ENCODE assay signal across 8 cellular contexts in genomic region chr16:56606071-56606687, GRCh38. TPM values are rescaled to one million over a fixed set of nuclear protein-coding genes. Genes with fewer than 3 reads are reported as not detected.
DNase-seq lines count a peak whose midpoint lies in the region; ATAC-seq lines count a peak whose summit lies in the region.
"Had no signal": no experiment of that assay in that cellular context is flagged by ENCODE, and none has a peak within 500 bp of the region (broad histone marks: within the 10 kb centered on the region; RNA-seq: fewer than 3 reads in every experiment).

No MANE protein-coding gene starts in this region.

- peaks cover 42% of the 10 kb centered on the region for H3K4me1 Mint-ChIP-seq in activated naive CD8-positive, alpha-beta T cell treated with anti-CD3 and anti-CD28 coated beads for 36 hours

- peaks cover 27 to 56% (median 47%) of the 10 kb centered on the region in 5 donors for H3K4me1 ChIP-seq in subcutaneous abdominal adipose tissue (ENCODE audit: control insufficient read depth in 5 of 5, insufficient read depth in 5 of 5, low read length in 5 of 5)

- H3K4me3 ChIP-seq in subcutaneous abdominal adipose tissue (ENCODE audit: low read depth in 1 of 5, low read length in 5 of 5): peak overlapping the region in 1 of 5 donors; percentile 30

- H3K27me3 Mint-ChIP-seq in activated naive CD8-positive, alpha-beta T cell treated with anti-CD3 and anti-CD28 coated beads for 36 hours: no peaks in the 10 kb centered on the region

- peaks cover 0 to 3% (median 0%) of the 10 kb centered on the region in 5 donors for H3K27me3 ChIP-seq in subcutaneous abdominal adipose tissue (ENCODE audit: control insufficient read depth in 5 of 5, insufficient read depth in 4 of 5, low read length in 5 of 5)

- no peak overlapping the region for H3K4me3 Mint-ChIP-seq in activated naive CD8-positive, alpha-beta T cell treated with anti-CD3 and anti-CD28 coated beads for 36 hours

- ATAC-seq in GM21381 (IDR thresholded peaks at IDR 0.05; ENCODE audit: unreplicated experiment): no peak

- no peaks in the 10 kb centered on the region for H3K9me3 Mint-ChIP-seq in activated naive CD8-positive, alpha-beta T cell treated with anti-CD3 and anti-CD28 coated beads for 36 hours

- intact Hi-C loops in posterior cingulate gyrus (cut with DNase I): loop anchor here (10.0 kb wide), 1 partner anchor 161 kb away; no protein-coding TSS in a partner anchor

- H3K36me3 ChIP-seq in subcutaneous abdominal adipose tissue (ENCODE audit: control insufficient read depth in 5 of 5, insufficient read depth in 5 of 5, low read length in 5 of 5): no peaks in the 10 kb centered on the region

- peak overlapping the region; percentile 3 to 90 (median 51) for H3K9ac ChIP-seq in subcutaneous abdominal adipose tissue (ENCODE audit: low read length in 5 of 5)

- DNase-seq in LHCN-M2 (ENCODE audit: low read depth): peak; percentile 86
- no peak for DNase-seq in activated naive CD8-positive, alpha-beta T cell treated with anti-CD3 and anti-CD28 coated beads for 36 hours
- peak; percentile 83 for DNase-seq in iris pigment epithelial cell (ENCODE audit: low read depth)
- DNase-seq in posterior cingulate gyrus: no peak
- no peak for DNase-seq in D341Med (ENCODE audit: low spot score)

- peak overlapping the region; percentile 99 for H3K27ac ChIP-seq in subcutaneous abdominal adipose tissue (ENCODE audit: low read depth, low read length)

- H3K9me3 ChIP-seq in subcutaneous abdominal adipose tissue (ENCODE audit: control insufficient read depth in 5 of 5, low read length in 5 of 5): no peaks in the 10 kb centered on the region

- H3K27ac Mint-ChIP-seq in activated naive CD8-positive, alpha-beta T cell treated with anti-CD3 and anti-CD28 coated beads for 36 hours: peak overlapping the region; percentile 81

- peaks cover 4% of the 10 kb centered on the region for H3K36me3 Mint-ChIP-seq in activated naive CD8-positive, alpha-beta T cell treated with anti-CD3 and anti-CD28 coated beads for 36 hours

RNA-seq across cellular contexts. Expression of gene MT2A, which starts 2.2 kb away (rescaled TPM):
- total RNA-seq in LHCN-M2 (2014; rRNA removed): 632 and 1,404 TPM in 2 replicates
- polyA plus RNA-seq in LHCN-M2 (2012): 4,702 TPM
- total RNA-seq in activated naive CD8-positive, alpha-beta T cell treated with anti-CD3 and anti-CD28 coated beads for 36 hours: 100 to 1,000 TPM; 124 to 126 TPM

RNA-seq across cellular contexts. Expression of gene MT3, which starts 16.9 kb away (rescaled TPM):
- not detected in 2 replicates for total RNA-seq in LHCN-M2 (2014; rRNA removed)
- polyA plus RNA-seq in LHCN-M2 (2012): 3.0 TPM
- 10 to 100 TPM; 24.3 to 25.6 TPM for total RNA-seq in activated naive CD8-positive, alpha-beta T cell treated with anti-CD3 and anti-CD28 coated beads for 36 hours
- total RNA-seq: fibroblast of villous mesenchyme had no signal

RNA-seq across cellular contexts. Expression of gene MT1E, which starts 19.4 kb away (rescaled TPM):
- total RNA-seq in LHCN-M2 (2014; rRNA removed): 712 and 733 TPM in 2 replicates
- polyA plus RNA-seq in LHCN-M2 (2012): 787 TPM
- total RNA-seq in activated naive CD8-positive, alpha-beta T cell treated with anti-CD3 and anti-CD28 coated beads for 36 hours: 10 to 100 TPM; 67.1 to 68.9 TPM

RNA-seq across cellular contexts. Expression of gene MT1M, which starts 26.3 kb away (rescaled TPM):
- total RNA-seq in LHCN-M2 (2014; rRNA removed): 2.2 and 4.2 TPM in 2 replicates
- 8.0 TPM for polyA plus RNA-seq in LHCN-M2 (2012)
- not detected for total RNA-seq in activated naive CD8-positive, alpha-beta T cell treated with anti-CD3 and anti-CD28 coated beads for 36 hours
- total RNA-seq: fibroblast of villous mesenchyme had no signal

RNA-seq across cellular contexts. Expression of gene MT1A, which starts 32.3 kb away (rescaled TPM):
- 2.4 and 4.2 TPM in 2 replicates for total RNA-seq in LHCN-M2 (2014; rRNA removed)
- polyA plus RNA-seq in LHCN-M2 (2012): 0.70 TPM
- not detected for total RNA-seq in activated naive CD8-positive, alpha-beta T cell treated with anti-CD3 and anti-CD28 coated beads for 36 hours

Comparison
In these comparisons a context has a peak if more than half of its experiments do, and no peak if none do; other contexts are left out.
1. DNase-seq: peak in LHCN-M2 (single experiment) and iris pigment epithelial cell (single experiment); none in activated naive CD8-positive, alpha-beta T cell treated with anti-CD3 and anti-CD28 coated beads for 36 hours (single experiment), posterior cingulate gyrus (0 of 10) and D341Med (single experiment).
2. RNA of gene MT3, which starts 16.9 kb away (total RNA-seq): 24.3 to 25.6 TPM in activated naive CD8-positive, alpha-beta T cell treated with anti-CD3 and anti-CD28 coated beads for 36 hours; not detected in LHCN-M2; every median in the first group is over 10 times any median in the second.
3. RNA of gene MT1E, which starts 19.4 kb away (total RNA-seq): 712 to 733 TPM in LHCN-M2; 67.1 to 68.9 TPM in activated naive CD8-positive, alpha-beta T cell treated with anti-CD3 and anti-CD28 coated beads for 36 hours; every median in the first group is over 10 times any median in the second.